Comparison of ENCODE assay signal across 8 cellular contexts in genomic region chr3:94336076-94336741, GRCh38.
DNase-seq lines count a peak whose midpoint lies in the region; ATAC-seq, FAIRE-seq and TF ChIP-seq lines count a peak whose summit lies in the region.

No MANE protein-coding gene starts in this region.

- H3K9me3 ChIP-seq in H1 (ENCODE audit: insufficient read depth in 2 of 2, low read depth in 1 of 2, low read length in 1 of 2) = no peaks in the 10 kb centered on the region

- TF ChIP-seq POLR2A in H1 (IDR thresholded peaks at IDR 0.05; ENCODE audit: control extremely low read depth in 1 of 2, low read depth in 2 of 2, low read length in 2 of 2) (no peak), GM18505 (IDR thresholded peaks at IDR 0.05; ENCODE audit: borderline replicate concordance, extremely low read depth, insufficient read depth, insufficient read length) (no peak)

- no peak overlapping the region for H3K23ac ChIP-seq in H1 (ENCODE audit: insufficient read length)

- WGBS in H1 (ENCODE audit: extremely low coverage in 1 of 2, insufficient coverage in 1 of 2, insufficient read length in 1 of 2, insufficient replicate concordance in 2 of 2, low coverage in 1 of 2, low lambda C conversion rate in 2 of 2, missing lambda C conversion rate in 1 of 2), 2 experiments = 79% methylated on average over 2 of the region's 3 CpGs; no CpG with 5 or more reads in 1 of the 2 experiments

- H3K27ac ChIP-seq in H1 (ENCODE audit: low read depth, low read length) = no peak overlapping the region

- H3K56ac ChIP-seq in H1 (replicated peaks; ENCODE audit: insufficient read length, low read depth, low read length) = no peak overlapping the region

- no peak overlapping the region for H4K91ac ChIP-seq in H1 (replicated peaks; ENCODE audit: insufficient read length, low read length)

- H2BK20ac ChIP-seq in H1 (ENCODE audit: low read length) = no peak overlapping the region

- no peaks in the 10 kb centered on the region for H4K20me1 ChIP-seq in H1 (replicated peaks in 1 of 2; ENCODE audit: control insufficient read depth in 1 of 2, insufficient read depth in 2 of 2, low read length in 2 of 2)

- no peak overlapping the region for H3K4me2 ChIP-seq in H1 (ENCODE audit: insufficient read depth in 1 of 2, low read depth in 2 of 2, low read length in 2 of 2)

- no peak overlapping the region for H3K18ac ChIP-seq in H1 (ENCODE audit: extremely low read depth, low read length)

- no peaks in the 10 kb centered on the region for H3K27me3 ChIP-seq in H1 (replicated peaks in 1 of 4; ENCODE audit: control insufficient read depth in 3 of 4, extremely low read depth in 1 of 4, insufficient read depth in 3 of 4, low read length in 3 of 4)

- H2BK5ac ChIP-seq in H1 (ENCODE audit: low read depth, low read length) = no peak overlapping the region; the same call in 1 of the 2 replicates

- peak overlapping the region; percentile 79 for H2AFZ ChIP-seq in H1 (ENCODE audit: low read length)

- peak; percentile 92 for FAIRE-seq in H1 (lab: Jason Lieb, UNC)

- H2BK120ac ChIP-seq in H1 (replicated peaks; ENCODE audit: low read depth, low read length) = no peak overlapping the region

- H3K4ac ChIP-seq in H1 (replicated peaks; ENCODE audit: insufficient read length, low read depth, low read length) = no peak overlapping the region

- no peaks in the 10 kb centered on the region for H3K79me1 ChIP-seq in H1 (ENCODE audit: low read depth, low read length)

- DNase-seq in EH (ENCODE audit: low read depth) (peak; percentile 23), NCI-H1105 treated with DMSO at 0.1 percent for 48 hours (lab: John Stamatoyannopoulos, UW) (peak; percentile 48), H1 (ENCODE audit: low read depth in 1 of 2, low spot score in 2 of 2) (no peak), myocyte (ENCODE audit: low read depth) (peak; percentile 55), KG1 (lab: John Stamatoyannopoulos, UW) (no peak)
- DNase-seq in activated naive CD4-positive, alpha-beta T cell treated with anti-CD3 and anti-CD28 coated beads, Interleukin-2, amount 50 U/mL, for 16 hours = no peak

- H4K8ac ChIP-seq in H1 (ENCODE audit: extremely low read depth, insufficient read depth, low read length) = no peak overlapping the region

- ATAC-seq in GM18498 (IDR thresholded peaks at IDR 0.05; ENCODE audit: unreplicated experiment) (no peak), GM18505 (IDR thresholded peaks at IDR 0.05; ENCODE audit: unreplicated experiment) (no peak)

- TF ChIP-seq RAD21 in H1 (IDR thresholded peaks at IDR 0.05 in 1 of 2, conservative IDR thresholded peaks at IDR 0.05 in 1 of 2; ENCODE audit: low read depth in 2 of 2, low read length in 2 of 2) = peak; percentile 89 to 91

- H4K5ac ChIP-seq in H1 (ENCODE audit: insufficient read length, low read depth, low read length) = no peak overlapping the region

- H3K36me3 ChIP-seq in H1 (ENCODE audit: control insufficient read depth in 2 of 4, insufficient read depth in 4 of 4, low read length in 3 of 4) = no peaks in the 10 kb centered on the region

- no peak overlapping the region for H2BK15ac ChIP-seq in H1 (ENCODE audit: low read length)

- H2AK5ac ChIP-seq in H1 (ENCODE audit: low read depth, low read length) = no peak overlapping the region

- H3K9ac ChIP-seq in H1 (replicated peaks in 1 of 4; ENCODE audit: extremely low read depth in 1 of 4, low read depth in 3 of 4, low read length in 3 of 4) = no peak overlapping the region

- H3K4me3 ChIP-seq in H1 (ENCODE audit: extremely low read depth in 1 of 4, insufficient read depth in 2 of 4, low read depth in 3 of 4, low read length in 4 of 4) = no peak overlapping the region

- H3K23me2 ChIP-seq in H1 (ENCODE audit: low read depth, low read length) = no peaks in the 10 kb centered on the region

- H2BK12ac ChIP-seq in H1 (ENCODE audit: low read depth, low read length) = no peak overlapping the region

- no peaks in the 10 kb centered on the region for H3K4me1 ChIP-seq in H1 (replicated peaks in 1 of 4; ENCODE audit: control insufficient read depth in 3 of 4, insufficient read depth in 4 of 4, low read length in 3 of 4)

- no peak overlapping the region for H3K14ac ChIP-seq in H1 (ENCODE audit: insufficient read length)

- CTCF ChIA-PET in H1 (lab: Charles Lee; ENCODE audit: partially characterized antibody) = interaction anchor here (0.6 to 3.5 kb wide), 16 partner anchors 9 to 1254 kb away, joined by 3 to 22 read pairs (median 3); no protein-coding TSS in a partner anchor

- no peaks in the 10 kb centered on the region for H3K79me2 ChIP-seq in H1 (ENCODE audit: control insufficient read depth in 1 of 2, insufficient read depth in 2 of 2, low read length in 2 of 2)

- TF ChIP-seq EP300 in H1 (IDR thresholded peaks at IDR 0.05; ENCODE audit: borderline replicate concordance in 1 of 2, low read depth in 2 of 2, low read length in 2 of 2) = no peak

- TF ChIP-seq CTCF in H1 (IDR thresholded peaks at IDR 0.05; ENCODE audit: control extremely low read depth in 1 of 3, insufficient read depth in 1 of 3, low read depth in 1 of 3, low read length in 3 of 3) = peak in 2 of 3 experiments; percentile 40 to 74; a peak in 2 of 4 replicates

- POLR2A ChIA-PET in H1 (lab: Charles Lee; ENCODE audit: partially characterized antibody) = no interaction called here

TF ChIP-seq in H1, 55 proteins besides CTCF, POLR2A, EP300 and RAD21:
- TF ChIP-seq EGR1 (IDR thresholded peaks at IDR 0.05; ENCODE audit: borderline replicate concordance, low read depth, low read length) (no peak), KDM4A (IDR thresholded peaks at IDR 0.05; ENCODE audit: low read depth, low read length, severe bottlenecking) (no peak), CBX5 (IDR thresholded peaks at IDR 0.05; ENCODE audit: low read depth, low read length) (no peak), CEBPB (IDR thresholded peaks at IDR 0.05; ENCODE audit: low read depth, low read length) (no peak), SP4 (IDR thresholded peaks at IDR 0.05; ENCODE audit: low read length) (no peak), RNF2 (IDR thresholded peaks at IDR 0.05; ENCODE audit: borderline replicate concordance, low read depth, low read length, missing control alignments, poor library complexity, severe bottlenecking) (no peak), ASH2L (IDR thresholded peaks at IDR 0.05; ENCODE audit: low read length) (no peak), RXRA (IDR thresholded peaks at IDR 0.05; ENCODE audit: insufficient read depth, low read depth, low read length) (no peak), JUND (IDR thresholded peaks at IDR 0.05; ENCODE audit: low read length) (no peak), SP1 (IDR thresholded peaks at IDR 0.05; ENCODE audit: low read depth, low read length) (no peak), SUZ12 (IDR thresholded peaks at IDR 0.05; ENCODE audit: low read length) (no peak), NANOG (IDR thresholded peaks at IDR 0.05; ENCODE audit: insufficient read depth, low read depth, low read length, poor library complexity, severe bottlenecking) (no peak), SAP30 (IDR thresholded peaks at IDR 0.05; ENCODE audit: insufficient read depth, insufficient replicate concordance, low read length) (no peak), SIRT6 (IDR thresholded peaks at IDR 0.05; ENCODE audit: low read length) (no peak), FOSL1 (IDR thresholded peaks at IDR 0.05; ENCODE audit: insufficient read depth, low read depth, low read length) (no peak), HDAC6 (IDR thresholded peaks at IDR 0.05; ENCODE audit: low read depth, low read length) (no peak), TCF12 (IDR thresholded peaks at IDR 0.05; ENCODE audit: low read depth, low read length) (no peak), SP2 (IDR thresholded peaks at IDR 0.05; ENCODE audit: low read length) (no peak), RBBP5 (IDR thresholded peaks at IDR 0.05; ENCODE audit: borderline replicate concordance, low read depth, low read length) (no peak)

Comparison
In these comparisons a context has a peak if more than half of its experiments do, and no peak if none do; other contexts are left out.
1. DNase-seq: peak in EH (single experiment), NCI-H1105 treated with DMSO at 0.1 percent for 48 hours (single experiment) and myocyte (single experiment); none in H1 (0 of 2), KG1 (single experiment) and activated naive CD4-positive, alpha-beta T cell treated with anti-CD3 and anti-CD28 coated beads, Interleukin-2, amount 50 U/mL, for 16 hours (single experiment).